ENCODE assay signal across 29 cellular contexts in genomic region chr1:208509072-208509471, GRCh38.
"Had no signal": no experiment of that assay in that cellular context is flagged by ENCODE, and none has a peak within 500 bp of the region (broad histone marks: within the 10 kb centered on the region; RNA-seq: fewer than 3 reads in every experiment).

No MANE protein-coding gene starts in this region.

- H3K27ac Mint-ChIP-seq: activated CD4-positive, alpha-beta memory T cell treated with anti-CD3 and anti-CD28 coated beads, Interleukin-2, amount 10 ng/mL, durations not matched to agents 7 days and 5 days; activated CD4-positive, alpha-beta T cell treated with anti-CD3 and anti-CD28 coated beads for 36 hours; activated CD8-positive, alpha-beta memory T cell treated with anti-CD3 and anti-CD28 coated beads, Interleukin-2, amount 10 ng/mL, durations not matched to agents 7 days and 5 days; activated naive CD4-positive, alpha-beta T cell treated with anti-CD3 and anti-CD28 coated beads, Interleukin-2, amount 50 U/mL, for 24 hours; activated naive CD8-positive, alpha-beta T cell treated with anti-CD3 and anti-CD28 coated beads, Interleukin-2, amount 10 ng/mL, durations not matched to agents 7 days and 5 days; activated T-cell treated with anti-CD3 and anti-CD28 coated beads, Interleukin-2, amount 50 U/mL, for 72 hours; activated T-helper 17 cell treated with anti-CD3 and anti-CD28 coated beads, Interleukin-2, amount 50 U/mL, for 72 hours; IgD-negative memory B cell had no signal

- H3K4me3 Mint-ChIP-seq: activated CD4-positive, alpha-beta memory T cell treated with anti-CD3 and anti-CD28 coated beads, Interleukin-2, amount 10 ng/mL, durations not matched to agents 7 days and 5 days; activated CD4-positive, alpha-beta T cell treated with anti-CD3 and anti-CD28 coated beads for 36 hours; activated CD8-positive, alpha-beta memory T cell treated with anti-CD3 and anti-CD28 coated beads, Interleukin-2, amount 10 ng/mL, durations not matched to agents 7 days and 5 days; activated naive CD4-positive, alpha-beta T cell treated with anti-CD3 and anti-CD28 coated beads, Interleukin-2, amount 50 U/mL, for 24 hours; activated naive CD8-positive, alpha-beta T cell treated with anti-CD3 and anti-CD28 coated beads, Interleukin-2, amount 10 ng/mL, durations not matched to agents 7 days and 5 days; activated T-cell treated with anti-CD3 and anti-CD28 coated beads, Interleukin-2, amount 50 U/mL, for 72 hours; activated T-helper 17 cell treated with anti-CD3 and anti-CD28 coated beads, Interleukin-2, amount 50 U/mL, for 72 hours; central memory CD8-positive, alpha-beta T cell; IgD-negative memory B cell had no signal

- H3K36me3 Mint-ChIP-seq: activated CD8-positive, alpha-beta memory T cell treated with anti-CD3 and anti-CD28 coated beads, Interleukin-2, amount 10 ng/mL, durations not matched to agents 7 days and 5 days; activated naive CD4-positive, alpha-beta T cell treated with anti-CD3 and anti-CD28 coated beads, Interleukin-2, amount 50 U/mL, for 24 hours; activated naive CD8-positive, alpha-beta T cell treated with anti-CD3 and anti-CD28 coated beads, Interleukin-2, amount 10 ng/mL, durations not matched to agents 7 days and 5 days; IgD-negative memory B cell had no signal

- ATAC-seq: activated CD4-positive, alpha-beta T cell treated with anti-CD3 and anti-CD28 coated beads for 36 hours; activated CD4-positive, CD25-positive, alpha-beta regulatory T cell treated with anti-CD3 and anti-CD28 coated beads, Interleukin-2, amount 50 U/mL, for 24 hours; activated CD8-positive, alpha-beta memory T cell treated with anti-CD3 and anti-CD28 coated beads, Interleukin-2, amount 10 ng/mL, durations not matched to agents 7 days and 5 days; activated T-cell treated with anti-CD3 and anti-CD28 coated beads, Interleukin-2, amount 50 U/mL, for 72 hours; activated T-helper 17 cell treated with anti-CD3 and anti-CD28 coated beads, Interleukin-2, amount 50 U/mL, for 72 hours had no signal

- H3K9me3 Mint-ChIP-seq: activated CD4-positive, alpha-beta memory T cell treated with anti-CD3 and anti-CD28 coated beads, Interleukin-2, amount 10 ng/mL, durations not matched to agents 7 days and 5 days; activated naive CD4-positive, alpha-beta T cell treated with anti-CD3 and anti-CD28 coated beads, Interleukin-2, amount 50 U/mL, for 24 hours; activated naive CD8-positive, alpha-beta T cell treated with anti-CD3 and anti-CD28 coated beads, Interleukin-2, amount 10 ng/mL, durations not matched to agents 7 days and 5 days; activated T-cell treated with anti-CD3 and anti-CD28 coated beads, Interleukin-2, amount 50 U/mL, for 72 hours; activated T-helper 17 cell treated with anti-CD3 and anti-CD28 coated beads, Interleukin-2, amount 50 U/mL, for 72 hours; central memory CD8-positive, alpha-beta T cell; IgD-negative memory B cell had no signal

- DNase-seq: activated CD4-positive, alpha-beta memory T cell treated with anti-CD3 and anti-CD28 coated beads, Interleukin-2, amount 10 ng/mL, durations not matched to agents 7 days and 5 days; activated CD4-positive, alpha-beta T cell treated with anti-CD3 and anti-CD28 coated beads for 36 hours; activated CD8-positive, alpha-beta memory T cell treated with anti-CD3 and anti-CD28 coated beads for 24 hours; activated CD8-positive, alpha-beta memory T cell treated with anti-CD3 and anti-CD28 coated beads, Interleukin-2, amount 10 ng/mL, durations not matched to agents 7 days and 5 days; activated CD8-positive, alpha-beta memory T cell treated with anti-CD3 and anti-CD28 coated beads, Interleukin-2, amount 50 U/mL, for 48 hours; activated effector memory CD4-positive, alpha-beta T cell treated with anti-CD3 and anti-CD28 coated beads, Interleukin-2, amount 50 U/mL, for 16 hours; activated naive CD4-positive, alpha-beta T cell; activated naive CD8-positive, alpha-beta T cell treated with anti-CD3 and anti-CD28 coated beads, Interleukin-2, amount 10 ng/mL, durations not matched to agents 7 days and 5 days; activated T-cell treated with anti-CD3 and anti-CD28 coated beads, Interleukin-2, amount 50 U/mL, for 72 hours; amygdala; colonic mucosa; Karpas-422; KBM-7; MG63; NCI-H1048; NCI-H1417; NCI-H146; NCI-H187; NCI-H2029 treated with DMSO at 0.1 percent for 48 hours; NCI-H345; NCI-H526 treated with DMSO at 0.1 percent for 48 hours; OCI-M1; Right ventricle myocardium superior; T1000 had no signal

- H3K27me3 Mint-ChIP-seq: activated CD4-positive, alpha-beta memory T cell treated with anti-CD3 and anti-CD28 coated beads, Interleukin-2, amount 10 ng/mL, durations not matched to agents 7 days and 5 days; activated naive CD8-positive, alpha-beta T cell treated with anti-CD3 and anti-CD28 coated beads, Interleukin-2, amount 10 ng/mL, durations not matched to agents 7 days and 5 days had no signal

- H3K4me1 Mint-ChIP-seq: activated CD4-positive, alpha-beta memory T cell treated with anti-CD3 and anti-CD28 coated beads, Interleukin-2, amount 10 ng/mL, durations not matched to agents 7 days and 5 days; activated CD4-positive, alpha-beta T cell treated with anti-CD3 and anti-CD28 coated beads for 36 hours; activated CD8-positive, alpha-beta memory T cell treated with anti-CD3 and anti-CD28 coated beads, Interleukin-2, amount 10 ng/mL, durations not matched to agents 7 days and 5 days; activated naive CD4-positive, alpha-beta T cell treated with anti-CD3 and anti-CD28 coated beads, Interleukin-2, amount 50 U/mL, for 24 hours; activated naive CD8-positive, alpha-beta T cell treated with anti-CD3 and anti-CD28 coated beads, Interleukin-2, amount 10 ng/mL, durations not matched to agents 7 days and 5 days; activated T-helper 17 cell treated with anti-CD3 and anti-CD28 coated beads, Interleukin-2, amount 50 U/mL, for 72 hours; central memory CD8-positive, alpha-beta T cell; IgD-negative memory B cell had no signal
